In the genomic region with DNA sequence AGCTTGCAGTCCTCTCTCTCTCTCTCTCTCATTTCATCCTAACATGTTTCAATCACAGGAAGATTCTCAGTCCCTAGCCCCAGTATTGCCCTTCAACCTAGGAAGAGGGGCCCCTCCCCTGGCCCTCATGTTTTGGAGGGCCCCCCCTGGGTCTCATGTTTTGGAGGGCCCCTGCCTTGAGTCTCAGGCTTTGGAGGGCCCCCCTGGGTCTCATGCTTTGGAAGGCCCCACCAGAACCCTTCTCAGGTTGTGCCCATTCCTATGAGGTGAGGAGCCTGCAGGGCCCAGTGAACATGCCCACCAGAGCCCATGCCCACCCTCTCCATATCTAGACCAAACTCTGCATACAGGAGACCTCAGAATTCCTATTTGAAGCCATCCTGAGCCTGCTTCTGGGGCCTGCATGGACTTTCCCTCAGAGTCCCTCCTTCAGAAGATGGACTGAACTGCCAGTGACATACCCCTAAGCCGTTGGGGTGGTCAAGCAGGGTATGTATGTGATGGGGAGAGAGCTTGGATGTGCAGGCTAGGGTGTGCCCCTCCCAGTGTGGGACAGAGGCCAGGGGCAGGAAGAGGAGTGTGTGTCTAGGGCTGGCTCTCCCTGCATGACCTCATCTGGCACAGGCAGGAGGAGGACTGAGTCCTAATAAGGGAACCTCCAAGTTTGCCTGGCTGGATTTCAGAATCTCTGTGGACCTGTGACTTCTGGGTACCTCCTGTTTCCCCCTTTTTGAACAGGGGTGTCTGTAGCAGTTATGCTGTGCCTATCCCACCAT, we compare ENCODE assay signal across 9 cellular contexts. TPM values are rescaled to one million over a fixed set of nuclear protein-coding genes. Genes with fewer than 3 reads are reported as not detected.
DNase-seq lines count a peak whose midpoint lies in the region; ATAC-seq and TF ChIP-seq lines count a peak whose summit lies in the region.
"Had no signal": no experiment of that assay in that cellular context is flagged by ENCODE, and none has a peak within 500 bp of the region (broad histone marks: within the 10 kb centered on the region; RNA-seq: fewer than 3 reads in every experiment).

No MANE protein-coding gene starts in this region.

- H3K27ac ChIP-seq in left lung = no peak overlapping the region
- H3K27ac ChIP-seq in thoracic aorta = peak overlapping the region; percentile 54 to 69
- H3K27ac ChIP-seq: neutrophil had no signal

- H3K36me3 ChIP-seq in left lung (no peaks in the 10 kb centered on the region), thoracic aorta (no peaks in the 10 kb centered on the region)
- H3K36me3 ChIP-seq: neutrophil had no signal

- peak; percentile 49 for DNase-seq in LoVo (ENCODE audit: low spot score)
- peak; percentile 38 for DNase-seq in dedifferentiated amniotic fluid mesenchymal stem cell (ENCODE audit: extremely low spot score)
- DNase-seq in left lung = peak in 1 of 2 donors; percentile 46
- peak; percentile 24 for DNase-seq in thoracic aorta (ENCODE audit: low spot score)
- no peak for DNase-seq in NCI-H345 (lab: John Stamatoyannopoulos, UW)
- DNase-seq in C1 segment of cervical spinal cord (lab: John Stamatoyannopoulos, UW) = no peak
- DNase-seq in D341Med (ENCODE audit: low spot score) = no peak

- peaks cover 0 to 6% of the 10 kb centered on the region in 2 donors for H3K4me1 ChIP-seq in left lung
- peaks cover 11 to 15% of the 10 kb centered on the region in 2 donors for H3K4me1 ChIP-seq in thoracic aorta (ENCODE audit: control insufficient read depth in 1 of 2, low read depth in 2 of 2)

- H3K4me3 ChIP-seq in left lung (no peak overlapping the region), thoracic aorta (no peak overlapping the region)

- no peaks in the 10 kb centered on the region for H3K9me3 ChIP-seq in left lung
- no peaks in the 10 kb centered on the region for H3K9me3 ChIP-seq in thoracic aorta
- H3K9me3 ChIP-seq: neutrophil had no signal

- H3K27me3 ChIP-seq in left lung (no peaks in the 10 kb centered on the region), thoracic aorta (replicated peaks; ENCODE audit: insufficient read depth) (no peaks in the 10 kb centered on the region)
- H3K27me3 ChIP-seq: neutrophil had no signal

- ATAC-seq in left lung = peak; percentile 78
- peak; percentile 87 for ATAC-seq in thoracic aorta (ENCODE audit: insufficient number of reproducible peaks, low FRiP score, low read depth)
- ATAC-seq in GM21367 (IDR thresholded peaks at IDR 0.05; ENCODE audit: unreplicated experiment) = no peak

- TF ChIP-seq CTCF in left lung (IDR thresholded peaks at IDR 0.05) (no peak), thoracic aorta (IDR thresholded peaks at IDR 0.05) (no peak)

- intact Hi-C loops in left lung (cut with DNase I) = no loop called here

RNA-seq across cellular contexts. Expression of a gene that starts 8.1 kb away (rescaled TPM):
- total RNA-seq in left lung (100 to 1,000 TPM; 151 to 155 TPM), thoracic aorta (10 to 100 TPM; 93.3 to 98.0 TPM)

RNA-seq across cellular contexts. Expression of a gene that starts 33.2 kb away (rescaled TPM):
- total RNA-seq in left lung (10 to 100 TPM; 18.6 to 26.5 TPM), thoracic aorta (10 to 100 TPM; 19.0 to 35.6 TPM)

Comparison
In these comparisons a context has a peak if more than half of its experiments do, and no peak if none do; other contexts are left out.
1. DNase-seq: peak in LoVo (single experiment), dedifferentiated amniotic fluid mesenchymal stem cell (single experiment) and thoracic aorta (single experiment); none in NCI-H345 (single experiment), C1 segment of cervical spinal cord (0 of 14) and D341Med (single experiment).
2. H3K27ac ChIP-seq: peak in thoracic aorta (2 of 2); none in left lung (0 of 2).